In the genomic region with DNA sequence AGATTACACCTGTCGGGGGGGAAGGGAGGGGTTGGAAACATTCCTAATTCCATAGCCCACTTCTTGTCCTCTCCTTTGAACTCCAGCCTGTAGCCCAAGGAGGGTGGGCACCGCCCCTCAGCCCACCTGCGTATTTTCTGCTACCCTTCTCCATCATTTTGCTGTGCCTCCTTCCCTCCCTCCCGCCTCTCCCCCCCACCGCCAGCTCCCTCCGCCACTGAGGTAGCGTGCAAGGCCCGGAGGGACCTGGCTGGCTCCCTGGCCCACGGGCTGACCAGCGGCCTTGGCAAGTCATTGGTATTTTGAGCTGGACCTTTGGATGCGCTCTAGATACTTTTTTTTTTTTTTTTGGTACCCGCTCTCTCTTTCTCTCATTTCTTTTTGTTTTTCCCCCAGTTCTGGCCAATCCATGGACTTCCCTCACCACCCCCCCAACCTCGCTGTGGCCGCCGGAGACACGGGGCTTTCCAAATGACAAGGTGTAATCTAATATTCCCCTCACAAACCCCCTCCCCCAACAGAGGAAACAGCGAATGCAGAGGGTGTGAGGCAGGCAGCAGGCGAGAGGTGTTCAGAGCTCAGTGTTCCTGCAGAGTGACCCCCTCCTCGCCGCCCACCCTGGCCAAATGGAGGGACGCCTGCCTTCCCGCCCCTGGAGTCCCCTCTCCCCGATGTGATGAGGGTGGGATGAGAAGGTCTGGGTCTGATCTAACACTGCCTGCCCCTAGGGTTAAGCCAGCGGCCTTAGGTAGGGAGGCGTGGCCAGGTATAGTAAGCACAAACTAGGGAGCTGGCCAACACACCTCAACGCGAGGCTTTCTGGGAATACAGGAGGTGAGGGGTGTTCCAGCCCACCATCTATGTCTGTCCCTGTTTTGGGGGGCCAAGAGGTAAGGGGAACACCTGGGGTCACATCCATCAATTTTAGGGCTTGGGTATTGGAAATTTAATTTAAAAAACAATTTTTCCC, we compare ENCODE assay signal across 2 cellular contexts.
TF ChIP-seq lines count a peak whose summit lies in the region.

No MANE protein-coding gene starts in this region.

TF ChIP-seq in GM23338, 12 proteins besides CTCF, POLR2A, EP300 and RAD21 (continued from another document):
- TF ChIP-seq, protein P1, sequence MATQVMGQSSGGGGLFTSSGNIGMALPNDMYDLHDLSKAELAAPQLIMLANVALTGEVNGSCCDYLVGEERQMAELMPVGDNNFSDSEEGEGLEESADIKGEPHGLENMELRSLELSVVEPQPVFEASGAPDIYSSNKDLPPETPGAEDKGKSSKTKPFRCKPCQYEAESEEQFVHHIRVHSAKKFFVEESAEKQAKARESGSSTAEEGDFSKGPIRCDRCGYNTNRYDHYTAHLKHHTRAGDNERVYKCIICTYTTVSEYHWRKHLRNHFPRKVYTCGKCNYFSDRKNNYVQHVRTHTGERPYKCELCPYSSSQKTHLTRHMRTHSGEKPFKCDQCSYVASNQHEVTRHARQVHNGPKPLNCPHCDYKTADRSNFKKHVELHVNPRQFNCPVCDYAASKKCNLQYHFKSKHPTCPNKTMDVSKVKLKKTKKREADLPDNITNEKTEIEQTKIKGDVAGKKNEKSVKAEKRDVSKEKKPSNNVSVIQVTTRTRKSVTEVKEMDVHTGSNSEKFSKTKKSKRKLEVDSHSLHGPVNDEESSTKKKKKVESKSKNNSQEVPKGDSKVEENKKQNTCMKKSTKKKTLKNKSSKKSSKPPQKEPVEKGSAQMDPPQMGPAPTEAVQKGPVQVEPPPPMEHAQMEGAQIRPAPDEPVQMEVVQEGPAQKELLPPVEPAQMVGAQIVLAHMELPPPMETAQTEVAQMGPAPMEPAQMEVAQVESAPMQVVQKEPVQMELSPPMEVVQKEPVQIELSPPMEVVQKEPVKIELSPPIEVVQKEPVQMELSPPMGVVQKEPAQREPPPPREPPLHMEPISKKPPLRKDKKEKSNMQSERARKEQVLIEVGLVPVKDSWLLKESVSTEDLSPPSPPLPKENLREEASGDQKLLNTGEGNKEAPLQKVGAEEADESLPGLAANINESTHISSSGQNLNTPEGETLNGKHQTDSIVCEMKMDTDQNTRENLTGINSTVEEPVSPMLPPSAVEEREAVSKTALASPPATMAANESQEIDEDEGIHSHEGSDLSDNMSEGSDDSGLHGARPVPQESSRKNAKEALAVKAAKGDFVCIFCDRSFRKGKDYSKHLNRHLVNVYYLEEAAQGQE (IDR thresholded peaks at IDR 0.05; ENCODE audit: unreplicated experiment), result peak; percentile 18
- TF ChIP-seq ZNF114 (CRISPR knock-in tag; IDR thresholded peaks at IDR 0.05), result no peak
- TF ChIP-seq, protein P2, sequence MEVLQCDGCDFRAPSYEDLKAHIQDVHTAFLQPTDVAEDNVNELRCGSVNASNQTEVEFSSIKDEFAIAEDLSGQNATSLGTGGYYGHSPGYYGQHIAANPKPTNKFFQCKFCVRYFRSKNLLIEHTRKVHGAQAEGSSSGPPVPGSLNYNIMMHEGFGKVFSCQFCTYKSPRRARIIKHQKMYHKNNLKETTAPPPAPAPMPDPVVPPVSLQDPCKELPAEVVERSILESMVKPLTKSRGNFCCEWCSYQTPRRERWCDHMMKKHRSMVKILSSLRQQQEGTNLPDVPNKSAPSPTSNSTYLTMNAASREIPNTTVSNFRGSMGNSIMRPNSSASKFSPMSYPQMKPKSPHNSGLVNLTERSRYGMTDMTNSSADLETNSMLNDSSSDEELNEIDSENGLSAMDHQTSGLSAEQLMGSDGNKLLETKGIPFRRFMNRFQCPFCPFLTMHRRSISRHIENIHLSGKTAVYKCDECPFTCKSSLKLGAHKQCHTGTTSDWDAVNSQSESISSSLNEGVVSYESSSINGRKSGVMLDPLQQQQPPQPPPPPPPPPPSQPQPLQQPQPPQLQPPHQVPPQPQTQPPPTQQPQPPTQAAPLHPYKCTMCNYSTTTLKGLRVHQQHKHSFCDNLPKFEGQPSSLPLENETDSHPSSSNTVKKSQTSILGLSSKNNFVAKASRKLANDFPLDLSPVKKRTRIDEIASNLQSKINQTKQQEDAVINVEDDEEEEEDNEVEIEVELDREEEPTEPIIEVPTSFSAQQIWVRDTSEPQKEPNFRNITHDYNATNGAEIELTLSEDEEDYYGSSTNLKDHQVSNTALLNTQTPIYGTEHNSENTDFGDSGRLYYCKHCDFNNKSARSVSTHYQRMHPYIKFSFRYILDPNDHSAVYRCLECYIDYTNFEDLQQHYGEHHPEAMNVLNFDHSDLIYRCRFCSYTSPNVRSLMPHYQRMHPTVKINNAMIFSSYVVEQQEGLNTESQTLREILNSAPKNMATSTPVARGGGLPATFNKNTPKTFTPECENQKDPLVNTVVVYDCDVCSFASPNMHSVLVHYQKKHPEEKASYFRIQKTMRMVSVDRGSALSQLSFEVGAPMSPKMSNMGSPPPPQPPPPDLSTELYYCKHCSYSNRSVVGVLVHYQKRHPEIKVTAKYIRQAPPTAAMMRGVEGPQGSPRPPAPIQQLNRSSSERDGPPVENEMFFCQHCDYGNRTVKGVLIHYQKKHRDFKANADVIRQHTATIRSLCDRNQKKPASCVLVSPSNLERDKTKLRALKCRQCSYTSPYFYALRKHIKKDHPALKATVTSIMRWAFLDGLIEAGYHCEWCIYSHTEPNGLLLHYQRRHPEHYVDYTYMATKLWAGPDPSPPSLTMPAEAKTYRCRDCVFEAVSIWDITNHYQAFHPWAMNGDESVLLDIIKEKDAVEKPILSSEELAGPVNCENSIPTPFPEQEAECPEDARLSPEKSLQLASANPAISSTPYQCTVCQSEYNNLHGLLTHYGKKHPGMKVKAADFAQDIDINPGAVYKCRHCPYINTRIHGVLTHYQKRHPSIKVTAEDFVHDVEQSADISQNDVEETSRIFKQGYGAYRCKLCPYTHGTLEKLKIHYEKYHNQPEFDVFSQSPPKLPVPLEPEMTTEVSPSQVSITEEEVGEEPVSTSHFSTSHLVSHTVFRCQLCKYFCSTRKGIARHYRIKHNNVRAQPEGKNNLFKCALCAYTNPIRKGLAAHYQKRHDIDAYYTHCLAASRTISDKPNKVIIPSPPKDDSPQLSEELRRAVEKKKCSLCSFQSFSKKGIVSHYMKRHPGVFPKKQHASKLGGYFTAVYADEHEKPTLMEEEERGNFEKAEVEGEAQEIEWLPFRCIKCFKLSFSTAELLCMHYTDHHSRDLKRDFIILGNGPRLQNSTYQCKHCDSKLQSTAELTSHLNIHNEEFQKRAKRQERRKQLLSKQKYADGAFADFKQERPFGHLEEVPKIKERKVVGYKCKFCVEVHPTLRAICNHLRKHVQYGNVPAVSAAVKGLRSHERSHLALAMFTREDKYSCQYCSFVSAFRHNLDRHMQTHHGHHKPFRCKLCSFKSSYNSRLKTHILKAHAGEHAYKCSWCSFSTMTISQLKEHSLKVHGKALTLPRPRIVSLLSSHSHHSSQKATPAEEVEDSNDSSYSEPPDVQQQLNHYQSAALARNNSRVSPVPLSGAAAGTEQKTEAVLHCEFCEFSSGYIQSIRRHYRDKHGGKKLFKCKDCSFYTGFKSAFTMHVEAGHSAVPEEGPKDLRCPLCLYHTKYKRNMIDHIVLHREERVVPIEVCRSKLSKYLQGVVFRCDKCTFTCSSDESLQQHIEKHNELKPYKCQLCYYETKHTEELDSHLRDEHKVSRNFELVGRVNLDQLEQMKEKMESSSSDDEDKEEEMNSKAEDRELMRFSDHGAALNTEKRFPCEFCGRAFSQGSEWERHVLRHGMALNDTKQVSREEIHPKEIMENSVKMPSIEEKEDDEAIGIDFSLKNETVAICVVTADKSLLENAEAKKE (CRISPR knock-in tag; IDR thresholded peaks at IDR 0.05), result no peak
- no peak for TF ChIP-seq CREB1 (CRISPR knock-in tag; IDR thresholded peaks at IDR 0.05; ENCODE audit: low read depth)
- no peak for TF ChIP-seq JUNB (IDR thresholded peaks at IDR 0.05; ENCODE audit: unreplicated experiment)

TF ChIP-seq in SK-N-SH treated with all-trans-retinoic acid at 6 μM for 48 hours, 23 proteins besides CTCF, POLR2A, EP300 and RAD21 (continued from another document):
- TF ChIP-seq, protein P3, sequence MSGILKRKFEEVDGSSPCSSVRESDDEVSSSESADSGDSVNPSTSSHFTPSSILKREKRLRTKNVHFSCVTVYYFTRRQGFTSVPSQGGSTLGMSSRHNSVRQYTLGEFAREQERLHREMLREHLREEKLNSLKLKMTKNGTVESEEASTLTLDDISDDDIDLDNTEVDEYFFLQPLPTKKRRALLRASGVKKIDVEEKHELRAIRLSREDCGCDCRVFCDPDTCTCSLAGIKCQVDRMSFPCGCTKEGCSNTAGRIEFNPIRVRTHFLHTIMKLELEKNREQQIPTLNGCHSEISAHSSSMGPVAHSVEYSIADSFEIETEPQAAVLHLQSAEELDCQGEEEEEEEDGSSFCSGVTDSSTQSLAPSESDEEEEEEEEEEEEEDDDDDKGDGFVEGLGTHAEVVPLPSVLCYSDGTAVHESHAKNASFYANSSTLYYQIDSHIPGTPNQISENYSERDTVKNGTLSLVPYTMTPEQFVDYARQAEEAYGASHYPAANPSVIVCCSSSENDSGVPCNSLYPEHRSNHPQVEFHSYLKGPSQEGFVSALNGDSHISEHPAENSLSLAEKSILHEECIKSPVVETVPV (CRISPR knock-in tag; IDR thresholded peaks at IDR 0.05), result no peak
- no peak for TF ChIP-seq ARNTL (CRISPR knock-in tag; IDR thresholded peaks at IDR 0.05; ENCODE audit: borderline replicate concordance, low read depth)
- no peak for TF ChIP-seq ZC3H10 (CRISPR knock-in tag; IDR thresholded peaks at IDR 0.05)
